Comparison of ENCODE assay signal across 9 cellular contexts in genomic region chr6:118650500-118651281, GRCh38. TPM values are rescaled to one million over a fixed set of nuclear protein-coding genes. Genes with fewer than 3 reads are reported as not detected.
DNase-seq lines count a peak whose midpoint lies in the region; ATAC-seq, FAIRE-seq and TF ChIP-seq lines count a peak whose summit lies in the region.
"Had no signal": no experiment of that assay in that cellular context is flagged by ENCODE, and none has a peak within 500 bp of the region (broad histone marks: within the 10 kb centered on the region; RNA-seq: fewer than 3 reads in every experiment).

No MANE protein-coding gene starts in this region.

- peak overlapping the region; percentile 76 for H3K9ac ChIP-seq in trophoblast cell (ENCODE audit: low read length)

- H3K4ac ChIP-seq in trophoblast cell (ENCODE audit: low read depth, low read length): peak overlapping the region; percentile 68

- intact Hi-C loops in CD4-positive, alpha-beta memory T cell (cut with micrococcal nuclease): loop anchor here (1.0 to 10.0 kb wide), 11 partner anchors 10 to 424 kb away; partner anchors contain the start of genes FAM184A and MCM9

- no peaks in the 10 kb centered on the region for H3K36me3 ChIP-seq in CD4-positive, alpha-beta memory T cell (ENCODE audit: insufficient read depth, low read length)
- H3K36me3 ChIP-seq in RWPE2 (ENCODE audit: low read depth): no peaks in the 10 kb centered on the region
- H3K36me3 ChIP-seq in cardiac muscle cell: no peaks in the 10 kb centered on the region
- no peaks in the 10 kb centered on the region for H3K36me3 ChIP-seq in trophoblast cell (ENCODE audit: control insufficient read depth in 1 of 2, insufficient read depth in 2 of 2, low read length in 2 of 2)

- no CpG with 5 or more reads among the region's 88 CpGs for WGBS in trophoblast cell (ENCODE audit: extremely low coverage, insufficient coverage, insufficient read length)

- POLR2A ChIA-PET in CD4-positive, alpha-beta memory T cell (lab: Charles Lee; ENCODE audit: partially characterized antibody): interaction anchor here (0.8 to 4.1 kb wide), 28 partner anchors 8 to 284 kb away, joined by 3 to 86 read pairs (median 6); partner anchors contain the start of genes ASF1A and MCM9

- no peaks in the 10 kb centered on the region for H3K9me3 ChIP-seq in CD4-positive, alpha-beta memory T cell (ENCODE audit: control insufficient read depth in 1 of 2, low read length in 2 of 2)
- no peaks in the 10 kb centered on the region for H3K9me3 ChIP-seq in RWPE2 (ENCODE audit: severe bottlenecking)
- H3K9me3 ChIP-seq in cardiac muscle cell (ENCODE audit: low read depth): no peaks in the 10 kb centered on the region
- no peaks in the 10 kb centered on the region for H3K9me3 ChIP-seq in trophoblast cell (ENCODE audit: insufficient read depth, low read depth, low read length)

- peak overlapping the region; percentile 91 for H3K27ac ChIP-seq in CD4-positive, alpha-beta memory T cell (ENCODE audit: low read depth, low read length)
- H3K27ac ChIP-seq in RWPE2 (ENCODE audit: poor library complexity, severe bottlenecking) (peak overlapping the region; percentile 43), cardiac muscle cell (peak overlapping the region; percentile 96), trophoblast cell (ENCODE audit: low read depth, low read length) (peak overlapping the region; percentile 87)

- H3K14ac ChIP-seq in trophoblast cell (ENCODE audit: low read length): peak overlapping the region; percentile 83

- H3K27ac Mint-ChIP-seq in CD4-positive, alpha-beta memory T cell: peak overlapping the region; percentile 87 to 92 (median 89)
- peak overlapping the region; percentile 81 for H3K27ac Mint-ChIP-seq in activated naive CD8-positive, alpha-beta T cell

- TF ChIP-seq CTCF in RWPE2 (IDR thresholded peaks at IDR 0.05; ENCODE audit: poor library complexity, severe bottlenecking) (peak; percentile 10), cardiac muscle cell (IDR thresholded peaks at IDR 0.05; ENCODE audit: low read depth, low read length) (no peak)

- peaks cover 42% of the 10 kb centered on the region for H3K4me1 ChIP-seq in CD4-positive, alpha-beta memory T cell (ENCODE audit: insufficient read depth, low read length)
- peaks cover 11% of the 10 kb centered on the region for H3K4me1 ChIP-seq in RWPE2 (ENCODE audit: insufficient read depth, poor library complexity, severe bottlenecking)
- H3K4me1 ChIP-seq in cardiac muscle cell (ENCODE audit: low read depth): peaks cover 4% of the 10 kb centered on the region
- no peaks in the 10 kb centered on the region for H3K4me1 ChIP-seq in trophoblast cell (ENCODE audit: control insufficient read depth in 1 of 2, insufficient read depth in 2 of 2, low read length in 2 of 2)

- H3K23ac ChIP-seq in trophoblast cell (ENCODE audit: low read length): no peak overlapping the region

- CTCF ChIA-PET in CD4-positive, alpha-beta memory T cell (lab: Charles Lee; ENCODE audit: partially characterized antibody): interaction anchor here (1.0 to 1.8 kb wide), 7 partner anchors 10 to 158 kb away, joined by 3 to 10 read pairs (median 4); no protein-coding TSS in a partner anchor

- peak overlapping the region; percentile 87 for H2BK5ac ChIP-seq in trophoblast cell (ENCODE audit: low read depth, low read length, poor library complexity)

- no peaks in the 10 kb centered on the region for H3K27me3 ChIP-seq in CD4-positive, alpha-beta memory T cell (ENCODE audit: insufficient read depth, low read length)
- H3K27me3 ChIP-seq in RWPE2 (ENCODE audit: insufficient read depth, poor library complexity, severe bottlenecking) (no peaks in the 10 kb centered on the region), cardiac muscle cell (no peaks in the 10 kb centered on the region), trophoblast cell (ENCODE audit: insufficient read depth, low read length) (no peaks in the 10 kb centered on the region)

- no peaks in the 10 kb centered on the region for H3K27me3 Mint-ChIP-seq in CD4-positive, alpha-beta memory T cell
- no peaks in the 10 kb centered on the region for H3K27me3 Mint-ChIP-seq in activated naive CD8-positive, alpha-beta T cell

- H3K4me3 ChIP-seq in CD4-positive, alpha-beta memory T cell (ENCODE audit: low read length in 2 of 2): peak overlapping the region; percentile 18 to 75
- H3K4me3 ChIP-seq in RWPE2 (ENCODE audit: severe bottlenecking) (peak overlapping the region; percentile 62), cardiac muscle cell (peak overlapping the region; percentile 97), trophoblast cell (ENCODE audit: low read depth, low read length) (peak overlapping the region; percentile 95)

- ATAC-seq in HG03342 (IDR thresholded peaks at IDR 0.05; ENCODE audit: unreplicated experiment) (peak; percentile 41), RWPE2 (ENCODE audit: low read depth) (peak; percentile 51)

- no peak overlapping the region for H2AK5ac ChIP-seq in trophoblast cell (ENCODE audit: low read length)

- H3K79me1 ChIP-seq in trophoblast cell (ENCODE audit: low read length): peaks cover 11% of the 10 kb centered on the region

- peak overlapping the region; percentile 100 for H3K4me2 ChIP-seq in trophoblast cell (ENCODE audit: low read length)

- peak; percentile 46 to 59 (median 48) for DNase-seq in CD4-positive, alpha-beta memory T cell
- peak; percentile 20 for DNase-seq in GM19239 (ENCODE audit: insufficient read length, low spot score)
- DNase-seq in RWPE2 (ENCODE audit: low spot score): peak; percentile 44
- peak; percentile 51 to 55 for DNase-seq in cardiac muscle cell (ENCODE audit: low read depth in 1 of 2, low spot score in 1 of 2)
- peak; percentile 7 to 45 for DNase-seq in trophoblast cell
- no peak for DNase-seq in NCI-H187 treated with DMSO at 0.1 percent for 48 hours (lab: John Stamatoyannopoulos, UW)

- H3K18ac ChIP-seq in trophoblast cell (ENCODE audit: low read length): peak overlapping the region; percentile 90

- peak overlapping the region; percentile 56 for H4K12ac ChIP-seq in trophoblast cell (ENCODE audit: low read depth, low read length)

- peaks cover 3 to 5% of the 10 kb centered on the region in 2 donors for H3K36me3 Mint-ChIP-seq in CD4-positive, alpha-beta memory T cell
- peaks cover 4% of the 10 kb centered on the region for H3K36me3 Mint-ChIP-seq in activated naive CD8-positive, alpha-beta T cell

- H4K8ac ChIP-seq in trophoblast cell (ENCODE audit: low read depth, low read length): peak overlapping the region; percentile 80

- peak overlapping the region; percentile 83 to 99 (median 88) for H3K4me3 Mint-ChIP-seq in CD4-positive, alpha-beta memory T cell
- H3K4me3 Mint-ChIP-seq in activated naive CD8-positive, alpha-beta T cell: peak overlapping the region; percentile 88

- H3K79me2 ChIP-seq in trophoblast cell (ENCODE audit: control insufficient read depth, insufficient read depth, low read length, poor library complexity): peaks cover 7% of the 10 kb centered on the region

- peak overlapping the region; percentile 81 for H2BK120ac ChIP-seq in trophoblast cell (ENCODE audit: insufficient read depth, low read length, poor library complexity)

- no peaks in the 10 kb centered on the region for H3K9me3 Mint-ChIP-seq in CD4-positive, alpha-beta memory T cell
- no peaks in the 10 kb centered on the region for H3K9me3 Mint-ChIP-seq in activated naive CD8-positive, alpha-beta T cell (ENCODE audit: low read depth)

- peaks cover 33 to 55% (median 44%) of the 10 kb centered on the region in 4 donors for H3K4me1 Mint-ChIP-seq in CD4-positive, alpha-beta memory T cell
- H3K4me1 Mint-ChIP-seq in activated naive CD8-positive, alpha-beta T cell (ENCODE audit: low read depth): peaks cover 46% of the 10 kb centered on the region

- peak overlapping the region; percentile 73 for H2BK12ac ChIP-seq in trophoblast cell (ENCODE audit: low read length)

- peak overlapping the region; percentile 13 for H2AFZ ChIP-seq in trophoblast cell (ENCODE audit: insufficient read depth, low read length, poor library complexity)

- peak; percentile 68 for FAIRE-seq in GM19239 (lab: Jason Lieb, UNC)
- FAIRE-seq: colon had no signal

- H4K91ac ChIP-seq in trophoblast cell (ENCODE audit: low read depth, low read length): peak overlapping the region; percentile 63

RNA-seq across cellular contexts. Expression of gene CEP85L, which starts 0.7 kb away (rescaled TPM):
- total RNA-seq in CD4-positive, alpha-beta memory T cell: 10 to 100 TPM; 64.9 to 71.1 TPM
- 10 to 100 TPM; 32.7 to 35.9 TPM for polyA plus RNA-seq in CD4-positive, alpha-beta memory T cell
- 11.3 and 20.0 TPM in 2 replicates for total RNA-seq in cardiac muscle cell
- polyA plus RNA-seq in cardiac muscle cell: 7.9 and 22.2 TPM in 2 replicates
- 6.3 TPM in 2 replicates for polyA plus RNA-seq in trophoblast cell (2013)

Comparison
In these comparisons a context has a peak if more than half of its experiments do, and no peak if none do; other contexts are left out.
1. H3K27ac ChIP-seq: peak in every context shown above with its lines; median percentile 96 in cardiac muscle cell; 91 in CD4-positive, alpha-beta memory T cell; 87 in trophoblast cell; 43 in RWPE2.
2. H3K4me3 ChIP-seq: peak in every context shown above with its lines; median percentile 97 in cardiac muscle cell; 95 in trophoblast cell; 62 in RWPE2; 46 in CD4-positive, alpha-beta memory T cell.